Comparison of ENCODE assay signal across 21 cellular contexts in the genomic region with DNA sequence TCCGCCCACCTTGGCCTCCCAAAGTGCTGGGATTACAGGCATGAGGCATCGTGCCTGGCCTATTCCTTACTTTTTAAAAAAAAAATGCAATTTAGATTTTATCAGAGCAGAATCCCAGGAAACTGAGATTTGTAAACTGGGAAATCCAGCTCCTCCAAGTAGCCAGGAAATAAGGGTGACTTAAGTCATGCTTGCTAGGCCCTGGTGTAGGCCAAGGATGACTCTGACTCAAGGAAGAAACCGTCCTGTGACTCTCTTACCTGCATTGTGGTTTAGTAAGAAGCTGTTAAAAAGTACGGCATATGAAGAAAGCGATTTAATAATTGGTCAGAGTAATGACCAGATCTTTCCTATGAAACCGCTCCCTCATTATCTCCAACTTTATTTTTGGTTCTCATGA. TPM values are rescaled to one million over a fixed set of nuclear protein-coding genes. Genes with fewer than 3 reads are reported as not detected.
A peak's percentile ranks its signal among the peaks of the same experiment; 100 is the strongest.
DNase-seq lines count a peak whose midpoint lies in the region; ATAC-seq and TF ChIP-seq lines count a peak whose summit lies in the region.
"Had no signal": no experiment of that assay in that cellular context is flagged by ENCODE, and none has a peak within 500 bp of the region (broad histone marks: within the 10 kb centered on the region; RNA-seq: fewer than 3 reads in every experiment).

No MANE protein-coding gene starts in this region.

- H4K20me1 ChIP-seq in GM23338 (replicated peaks; ENCODE audit: insufficient read depth) = peaks cover 15% of the 10 kb centered on the region; the same call in 1 of the 2 replicates
- H4K20me1 ChIP-seq in neural progenitor cell (ENCODE audit: low read depth) = peaks cover 42% of the 10 kb centered on the region

- H3K27me3 Mint-ChIP-seq in GM23338 (ENCODE audit: insufficient read depth, low read depth, poor library complexity) (peaks cover 10% of the 10 kb centered on the region), WTC11 (ENCODE audit: low read depth) (no peaks in the 10 kb centered on the region; the same call in 1 of the 2 replicates), neural progenitor cell (ENCODE audit: insufficient read depth, low read depth) (peaks cover 3% of the 10 kb centered on the region)
- H3K27me3 Mint-ChIP-seq: CD4-positive, alpha-beta memory T cell; T-helper 17 cell had no signal

- H3K9me3 ChIP-seq in HUES48 (ENCODE audit: control insufficient read depth, insufficient read depth, low read length) = no peaks in the 10 kb centered on the region
- no peaks in the 10 kb centered on the region for H3K9me3 ChIP-seq in neural progenitor cell (ENCODE audit: low read depth)
- H3K9me3 ChIP-seq: BLaER1 treated with 17β-estradiol and CSF1 and Interleukin-3, amounts not matched to agents 10 nM and 100 nM; HAP-1 had no signal

- H3K79me2 ChIP-seq in GM23338 (replicated peaks; ENCODE audit: insufficient read depth) = peaks cover 88% of the 10 kb centered on the region
- peaks cover 21% of the 10 kb centered on the region for H3K79me2 ChIP-seq in neural progenitor cell (ENCODE audit: low read depth)

- H2AFZ ChIP-seq in GM23338 = no peak overlapping the region
- no peak overlapping the region for H2AFZ ChIP-seq in neural progenitor cell (replicated peaks)

- H3K36me3 Mint-ChIP-seq in GM23338 (ENCODE audit: low read depth) = peaks cover 34% of the 10 kb centered on the region; the same call in 2 of the 3 replicates
- H3K36me3 Mint-ChIP-seq in WTC11 = peaks cover 20% of the 10 kb centered on the region
- H3K36me3 Mint-ChIP-seq in neural progenitor cell = no peaks in the 10 kb centered on the region

- H3K36me3 ChIP-seq in GM23338 (ENCODE audit: insufficient read depth) = no peaks in the 10 kb centered on the region
- H3K36me3 ChIP-seq in HUES48 (ENCODE audit: control insufficient read depth, insufficient read depth, low read length) = peaks cover 24% of the 10 kb centered on the region; the same call in 1 of the 2 replicates
- no peaks in the 10 kb centered on the region for H3K36me3 ChIP-seq in neural progenitor cell

- no peak overlapping the region for H3K27ac Mint-ChIP-seq in GM23338
- peak overlapping the region; percentile 36; the same call in 1 of the 2 replicates for H3K27ac Mint-ChIP-seq in WTC11
- no peak overlapping the region for H3K27ac Mint-ChIP-seq in neural progenitor cell

- CTCF ChIA-PET in WTC11 (lab: Charles Lee) = interaction anchor here (1.0 to 1.1 kb wide), 2 partner anchors 8 to 67 kb away, joined by 3 read pairs; no protein-coding TSS in a partner anchor

- H3F3A ChIP-seq in GM23338 (replicated peaks; ENCODE audit: low read depth) (no peaks in the 10 kb centered on the region), neural progenitor cell (ENCODE audit: low read depth) (peaks cover 16% of the 10 kb centered on the region)

- H3K27me3 ChIP-seq in GM23338 (ENCODE audit: insufficient read depth) (no peaks in the 10 kb centered on the region), HUES48 (ENCODE audit: control insufficient read depth, insufficient read depth, low read length) (no peaks in the 10 kb centered on the region), neural progenitor cell (no peaks in the 10 kb centered on the region)
- H3K27me3 ChIP-seq: BLaER1 treated with 17β-estradiol and CSF1 and Interleukin-3, amounts not matched to agents 10 nM and 100 nM had no signal

- H3K9me3 Mint-ChIP-seq in GM23338 (no peaks in the 10 kb centered on the region), WTC11 (no peaks in the 10 kb centered on the region), neural progenitor cell (no peaks in the 10 kb centered on the region)
- H3K9me3 Mint-ChIP-seq: CD4-positive, alpha-beta memory T cell had no signal

- no peak overlapping the region for H3K4me3 ChIP-seq in GM23338
- H3K4me3 ChIP-seq in HUES48 (ENCODE audit: low read depth, low read length) = no peak overlapping the region
- H3K4me3 ChIP-seq in neural progenitor cell = no peak overlapping the region
- H3K4me3 ChIP-seq: BLaER1 treated with 17β-estradiol and CSF1 and Interleukin-3, amounts not matched to agents 10 nM and 100 nM; HAP-1 had no signal

- H3K9me2 ChIP-seq in GM23338 (ENCODE audit: insufficient read depth) = no peaks in the 10 kb centered on the region

- peaks cover 31% of the 10 kb centered on the region for H3K4me1 ChIP-seq in GM23338 (ENCODE audit: insufficient read depth)
- H3K4me1 ChIP-seq in HUES48 (ENCODE audit: control insufficient read depth, insufficient read depth, low read length) = peaks cover 19% of the 10 kb centered on the region
- H3K4me1 ChIP-seq in neural progenitor cell = peaks cover 16% of the 10 kb centered on the region

- ATAC-seq in GM23338 (no peak), WTC11 (no peak), GM19035 (IDR thresholded peaks at IDR 0.05; ENCODE audit: unreplicated experiment) (no peak), HG03520 (IDR thresholded peaks at IDR 0.05; ENCODE audit: unreplicated experiment) (no peak), GM18511 (IDR thresholded peaks at IDR 0.05; ENCODE audit: unreplicated experiment) (no peak)
- ATAC-seq: T-helper 17 cell had no signal

- H3K27ac ChIP-seq in GM23338 (ENCODE audit: low read depth) (no peak overlapping the region), HUES48 (ENCODE audit: low read depth, low read length) (peak overlapping the region; percentile 67), neural progenitor cell (peak overlapping the region; percentile 1)
- H3K27ac ChIP-seq: BLaER1 treated with 17β-estradiol and CSF1 and Interleukin-3, amounts not matched to agents 10 nM and 100 nM had no signal

- DNase-seq in GM23338 (ENCODE audit: low spot score) (no peak), WTC11 (ENCODE audit: low spot score) (no peak), neural progenitor cell (ENCODE audit: low spot score) (no peak), NCI-H82 treated with DMSO at 0.1 percent for 48 hours (lab: John Stamatoyannopoulos, UW; ENCODE audit: unreplicated experiment) (no peak)
- DNase-seq: CD4-positive, alpha-beta memory T cell; GDM1; KG1; NCI-H1092 treated with DMSO at 0.1 percent for 48 hours; NCI-H2029; NCI-H226; NCI-H510A treated with DMSO at 0.1 percent for 48 hours; NCI-H774; Right ventricle myocardium superior; SW 1271; T-helper 17 cell had no signal

- H3K4me3 Mint-ChIP-seq in GM23338 (no peak overlapping the region), WTC11 (no peak overlapping the region), neural progenitor cell (no peak overlapping the region)
- H3K4me3 Mint-ChIP-seq: CD4-positive, alpha-beta memory T cell; T-helper 17 cell had no signal

- 0 out of 2 replicates have a peak overlapping the region, but pooled peaks have one; percentile 15 for H3K4me2 ChIP-seq in GM23338
- peak overlapping the region; percentile 67 for H3K4me2 ChIP-seq in neural progenitor cell

- POLR2A ChIA-PET in WTC11 (lab: Charles Lee) = no interaction called here

- TF ChIP-seq CTCF in GM23338 (conservative IDR thresholded peaks at IDR 0.05; ENCODE audit: low read depth in 2 of 2) = no peak
- no peak for TF ChIP-seq CTCF in WTC11 (IDR thresholded peaks at IDR 0.05)
- no peak for TF ChIP-seq CTCF in neural progenitor cell (IDR thresholded peaks at IDR 0.05)

- peaks cover 55% of the 10 kb centered on the region for H3K4me1 Mint-ChIP-seq in GM23338
- H3K4me1 Mint-ChIP-seq in WTC11 = peaks cover 62% of the 10 kb centered on the region
- H3K4me1 Mint-ChIP-seq in neural progenitor cell = peaks cover 36% of the 10 kb centered on the region

- H3K9ac ChIP-seq in HUES48 (ENCODE audit: low read depth, low read length) = no peak overlapping the region
- no peak overlapping the region for H3K9ac ChIP-seq in neural progenitor cell
- H3K9ac ChIP-seq: BLaER1 treated with 17β-estradiol and CSF1 and Interleukin-3, amounts not matched to agents 10 nM and 100 nM had no signal

TF ChIP-seq in WTC11, 78 proteins besides CTCF, POLR2A, EP300 and RAD21 (continues in another document):
- TF ChIP-seq KAT7 (CRISPR knock-in tag; IDR thresholded peaks at IDR 0.05; ENCODE audit: borderline replicate concordance) = no peak
- TF ChIP-seq SP1 (CRISPR knock-in tag; conservative IDR thresholded peaks at IDR 0.05) = no peak
- no peak for TF ChIP-seq IRF1 (CRISPR knock-in tag; IDR thresholded peaks at IDR 0.05)
- no peak for TF ChIP-seq NFATC4 (CRISPR knock-in tag; IDR thresholded peaks at IDR 0.05)
- TF ChIP-seq GABPB1 (CRISPR knock-in tag; IDR thresholded peaks at IDR 0.05) = no peak
- no peak for TF ChIP-seq ZNF263 (CRISPR knock-in tag; IDR thresholded peaks at IDR 0.05; ENCODE audit: low read depth)
- TF ChIP-seq PREB (CRISPR knock-in tag; IDR thresholded peaks at IDR 0.05; ENCODE audit: borderline replicate concordance) = no peak
- TF ChIP-seq NFE2L1 (CRISPR knock-in tag; IDR thresholded peaks at IDR 0.05) = no peak

RNA-seq across cellular contexts. Expression of gene PFKP, which starts 10.2 kb away (rescaled TPM):
- total RNA-seq in GM23338 (2014; rRNA removed; shearing (Covaris generic)) = 117 and 120 TPM in 2 replicates
- polyA plus RNA-seq in GM23338 (2016; fragmentation: Nextera tagmentation; extraction: Ambion mirVana) = 55.3 and 56.3 TPM in 2 replicates
- total RNA-seq in WTC11 (2021) (127 to 156 TPM (median 150 TPM) in 3 replicates), neural progenitor cell (ENCODE audit: low replicate concordance) (55.2 and 71.2 TPM in 2 replicates)
